Comparison of ENCODE assay signal across 8 cellular contexts in the genomic region with DNA sequence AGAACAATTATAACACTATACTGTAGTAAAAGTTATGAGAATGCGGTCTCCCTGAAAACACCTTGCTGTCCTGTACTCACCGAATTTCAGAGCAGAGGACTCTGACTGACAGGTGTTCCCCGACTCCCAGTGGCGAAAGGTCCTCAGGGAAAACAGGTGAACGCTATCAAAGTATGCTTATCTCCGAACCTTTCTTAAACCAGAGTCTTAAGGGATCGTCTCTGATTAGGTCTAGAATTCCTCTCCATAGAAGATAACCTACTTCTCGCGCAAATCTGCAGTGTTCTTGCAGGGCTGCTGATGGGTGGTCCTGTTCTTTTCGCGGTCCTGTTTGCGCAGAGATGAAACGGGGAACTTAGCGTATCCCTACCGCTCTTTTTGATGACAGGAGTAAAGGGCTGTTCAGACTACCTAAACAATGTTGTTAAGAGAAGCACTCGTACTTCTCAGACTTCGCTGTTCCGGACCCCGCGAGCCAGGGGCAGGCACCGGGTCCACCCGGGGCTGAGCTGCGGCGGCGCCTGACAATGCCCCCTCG. TPM values are rescaled to one million over a fixed set of nuclear protein-coding genes. Genes with fewer than 3 reads are reported as not detected.
A peak's percentile ranks its signal among the peaks of the same experiment; 100 is the strongest.
DNase-seq lines count a peak whose midpoint lies in the region; ATAC-seq, FAIRE-seq and TF ChIP-seq lines count a peak whose summit lies in the region.

No MANE protein-coding gene starts in this region.

- TF ChIP-seq RAD21 in A549 (conservative IDR thresholded peaks at IDR 0.05 in 1 of 2, IDR thresholded peaks at IDR 0.05 in 1 of 2) = no peak

- H3K27me3 Mint-ChIP-seq in brain = peaks cover 5% of the 10 kb centered on the region

- TF ChIP-seq POLR2A in A549 (IDR thresholded peaks at IDR 0.05; ENCODE audit: low read length) (no peak), stomach (IDR thresholded peaks at IDR 0.05) (no peak)

- H3K4me3 Mint-ChIP-seq in brain = peak overlapping the region; percentile 94 to 97 (median 95)

- no peak for FAIRE-seq in A549 (lab: Jason Lieb, UNC)

- CTCF ChIA-PET in A549 (lab: Yijun Ruan, JAX) = interaction anchor here (1.4 kb wide), 1 partner anchor 58 kb away, joined by 9 read pairs; no protein-coding TSS in a partner anchor

- TF ChIP-seq CTCF in A549 (IDR thresholded peaks at IDR 0.05) = no peak
- no peak for TF ChIP-seq CTCF in GM12865 (IDR thresholded peaks at IDR 0.05; ENCODE audit: insufficient read depth, low read depth, low read length, missing control alignments)
- no peak for TF ChIP-seq CTCF in brain (conservative IDR thresholded peaks at IDR 0.05)
- no peak for TF ChIP-seq CTCF in stomach (IDR thresholded peaks at IDR 0.05)

- H3K27ac ChIP-seq in A549 (peak overlapping the region; percentile 95 to 99), stomach (peak overlapping the region; percentile 95 to 99 (median 96))

- no peaks in the 10 kb centered on the region for H3K9me3 Mint-ChIP-seq in brain

- peak overlapping the region; percentile 94 to 99 (median 98) for H3K27ac Mint-ChIP-seq in brain

- peak overlapping the region; percentile 95 for H3K4me2 ChIP-seq in A549

- no peaks in the 10 kb centered on the region for H3K27me3 ChIP-seq in stomach

- 13% methylated on average over 16 of the region's 26 CpGs for WGBS in A549 (ENCODE audit: missing lambda C conversion rate)
- WGBS in stomach, 5 donors = 1 to 2% (median 1%) methylated on average over 26 of the region's 26 CpGs

- no peaks in the 10 kb centered on the region for H3K36me3 ChIP-seq in stomach

- DNase-seq in A549 (ENCODE audit: low read depth in 1 of 2, low spot score in 1 of 2) (no peak), GM12865 (ENCODE audit: low read depth) (peak; percentile 40), NCI-H69 (lab: John Stamatoyannopoulos, UW) (peak; percentile 56), left colon (peak in 1 of 2 donors; percentile 42), stomach (no peak), epidermal melanocyte (ENCODE audit: insufficient read length, low spot score) (no peak)

- POLR2A ChIA-PET in A549 (lab: Yijun Ruan, JAX) = interaction anchor here (1.0 kb wide), 1 partner anchor 58 kb away, joined by 3 read pairs; no protein-coding TSS in a partner anchor

- H3K4me1 ChIP-seq in A549 (peaks cover 33% of the 10 kb centered on the region), stomach (peaks cover 3 to 55% (median 41%) of the 10 kb centered on the region in 4 donors)

- TF ChIP-seq EP300 in A549 (IDR thresholded peaks at IDR 0.05) (no peak), stomach (IDR thresholded peaks at IDR 0.05) (no peak)

- ATAC-seq in A549 = peak; percentile 1 to 21; a peak in 4 of 6 replicates
- ATAC-seq in HG02798 (IDR thresholded peaks at IDR 0.05; ENCODE audit: poor library complexity, unreplicated experiment) = peak; percentile 18
- peak; percentile 14 for ATAC-seq in left colon

- H3K4me1 Mint-ChIP-seq in brain = peaks cover 64% of the 10 kb centered on the region

- no peaks in the 10 kb centered on the region for H3K36me3 Mint-ChIP-seq in brain

- H3K4me3 ChIP-seq in A549 (peak overlapping the region; percentile 68), GM12865 (ENCODE audit: low read depth, low read length) (peak overlapping the region; percentile 91), stomach (peak overlapping the region; percentile 72 to 82 (median 73))

- H3K9me3 ChIP-seq in A549 = no peaks in the 10 kb centered on the region
- H3K9me3 ChIP-seq in stomach = no peaks in the 10 kb centered on the region

- intact Hi-C loops in left colon (cut with DNase I, micrococcal nuclease) = no loop called here
- intact Hi-C loops in stomach (cut with DNase I; ENCODE audit: low total_unique reads) = no loop called here

TF ChIP-seq in A549, 52 proteins besides CTCF, POLR2A, EP300 and RAD21:
- TF ChIP-seq GATA3 (IDR thresholded peaks at IDR 0.05; ENCODE audit: borderline replicate concordance) (no peak), ZNF302 (CRISPR knock-in tag; IDR thresholded peaks at IDR 0.05) (no peak), MAFK (IDR thresholded peaks at IDR 0.05; ENCODE audit: partially characterized antibody) (no peak), NR3C1 (IDR thresholded peaks at IDR 0.05) (no peak), RNF2 (IDR thresholded peaks at IDR 0.05; ENCODE audit: borderline replicate concordance, low read depth) (0 out of 2 replicates have a peak, but pooled peaks have one; percentile 19), EHMT2 (IDR thresholded peaks at IDR 0.05; ENCODE audit: low read depth) (no peak)
- TF ChIP-seq, protein P1, sequence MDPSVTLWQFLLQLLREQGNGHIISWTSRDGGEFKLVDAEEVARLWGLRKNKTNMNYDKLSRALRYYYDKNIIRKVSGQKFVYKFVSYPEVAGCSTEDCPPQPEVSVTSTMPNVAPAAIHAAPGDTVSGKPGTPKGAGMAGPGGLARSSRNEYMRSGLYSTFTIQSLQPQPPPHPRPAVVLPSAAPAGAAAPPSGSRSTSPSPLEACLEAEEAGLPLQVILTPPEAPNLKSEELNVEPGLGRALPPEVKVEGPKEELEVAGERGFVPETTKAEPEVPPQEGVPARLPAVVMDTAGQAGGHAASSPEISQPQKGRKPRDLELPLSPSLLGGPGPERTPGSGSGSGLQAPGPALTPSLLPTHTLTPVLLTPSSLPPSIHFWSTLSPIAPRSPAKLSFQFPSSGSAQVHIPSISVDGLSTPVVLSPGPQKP (IDR thresholded peaks at IDR 0.05; ENCODE audit: low read depth, low read length) = no peak
- TF ChIP-seq, protein P2, sequence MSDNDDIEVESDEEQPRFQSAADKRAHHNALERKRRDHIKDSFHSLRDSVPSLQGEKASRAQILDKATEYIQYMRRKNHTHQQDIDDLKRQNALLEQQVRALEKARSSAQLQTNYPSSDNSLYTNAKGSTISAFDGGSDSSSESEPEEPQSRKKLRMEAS (IDR thresholded peaks at IDR 0.05) = no peak

RNA-seq across cellular contexts. Expression of a gene that starts 1.0 kb away (rescaled TPM):
- 77.1 and 99.7 TPM in 2 replicates for polyA plus RNA-seq in A549 (2011; rRNA removed)
- polyA plus RNA-seq in A549 (2012; cell fraction: cytosol; rRNA removed) = 22.7 and 23.3 TPM in 2 replicates
- polyA plus RNA-seq in A549 (2012; cell fraction: nucleus; rRNA removed) = 9.8 and 12.1 TPM in 2 replicates
- 47.5 to 49.6 TPM (median 47.7 TPM) in 3 replicates for polyA plus RNA-seq in A549 (2017; fragmentation: RNase III; extraction: RNeasy Plus Mini Kit Qiagen cat#74134 plus additional on column Dnase treatment)
- 29.6 and 32.5 TPM in 2 replicates for polyA minus RNA-seq in A549 (2011; rRNA and poly(A)+ RNA removed)
- 38.6 TPM for polyA plus RNA-seq in brain (ENCODE audit: insufficient read depth, low read depth, low replicate concordance)
- 10 to 100 TPM; 42.7 to 54.9 TPM for total RNA-seq in left colon
- total RNA-seq in stomach = 100 to 1,000 TPM in 2 of 5 donors, 10 to 100 TPM in 3; 11.9 to 288 (median 88.1) TPM
- 10 to 100 TPM; 26.6 to 45.5 (median 34.0) TPM for polyA plus RNA-seq in stomach

Comparison
In these comparisons a context has a peak if more than half of its experiments do, and no peak if none do; other contexts are left out.
1. DNase-seq: peak in GM12865 (single experiment) and NCI-H69 (single experiment); none in A549 (0 of 2), stomach (single experiment) and epidermal melanocyte (single experiment).
2. Peak in every context shown above with its lines, with median percentiles within 50 percentile points of each other: ATAC-seq and H3K4me3 ChIP-seq.